In the genomic region with DNA sequence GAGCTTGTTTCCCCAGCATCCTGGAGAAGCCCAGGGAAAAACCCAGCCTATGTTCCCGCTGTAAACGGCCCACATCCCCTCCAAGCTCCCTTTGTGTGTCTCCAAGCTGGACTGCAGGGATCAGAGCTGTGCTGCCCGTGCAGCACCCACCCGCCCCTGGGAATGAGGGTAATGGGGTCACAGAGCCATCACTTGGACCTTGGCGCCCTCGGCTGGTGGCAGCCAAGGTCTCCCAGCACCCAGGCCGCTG, we compare ENCODE assay signal across 11 cellular contexts. TPM values are rescaled to one million over a fixed set of nuclear protein-coding genes. Genes with fewer than 3 reads are reported as not detected.
DNase-seq lines count a peak whose midpoint lies in the region; ATAC-seq lines count a peak whose summit lies in the region.
"Had no signal": no experiment of that assay in that cellular context is flagged by ENCODE, and none has a peak within 500 bp of the region (broad histone marks: within the 10 kb centered on the region; RNA-seq: fewer than 3 reads in every experiment).

No MANE protein-coding gene starts in this region.

- H3K36me3 ChIP-seq in mucosa of rectum (ENCODE audit: control insufficient read depth in 2 of 2, insufficient read depth in 2 of 2, low read length in 2 of 2): no peaks in the 10 kb centered on the region

- ATAC-seq in right cardiac atrium: no peak
- no peak for ATAC-seq in Right ventricle myocardium superior (ENCODE audit: poor library complexity)
- ATAC-seq: SK-N-SH treated with all-trans-retinoic acid at 6 μM for 48 hours had no signal

- H3K27me3 Mint-ChIP-seq in activated naive CD8-positive, alpha-beta T cell: no peaks in the 10 kb centered on the region

- WGBS in right cardiac atrium: 68% methylated on average over 7 of the region's 7 CpGs

- in situ Hi-C loops in G401 (cut with HindIII; ENCODE audit: low sequenced_read_pairs): no loop called here

- no peaks in the 10 kb centered on the region for H3K9me3 Mint-ChIP-seq in activated naive CD8-positive, alpha-beta T cell (ENCODE audit: low read depth)

- H3K4me3 Mint-ChIP-seq in activated naive CD8-positive, alpha-beta T cell: peak overlapping the region; percentile 96

- H3K36me3 Mint-ChIP-seq in activated naive CD8-positive, alpha-beta T cell: no peaks in the 10 kb centered on the region

- H3K27me3 ChIP-seq in right cardiac atrium (ENCODE audit: control insufficient read depth, insufficient read depth): no peaks in the 10 kb centered on the region
- H3K27me3 ChIP-seq in mucosa of rectum (ENCODE audit: control insufficient read depth in 2 of 2, insufficient read depth in 2 of 2, low read length in 2 of 2): peaks cover 0 to 1% of the 10 kb centered on the region in 2 donors

- peak overlapping the region; percentile 98 for H3K27ac Mint-ChIP-seq in activated naive CD8-positive, alpha-beta T cell

- intact Hi-C loops in right cardiac atrium (cut with DNase I): loop anchor here in 1 of 4 donors (10.0 kb wide), 1 partner anchor 205 kb away; no protein-coding TSS in a partner anchor
- intact Hi-C loops in Right ventricle myocardium superior (cut with DNase I): no loop called here

- H3K4me3 ChIP-seq in right cardiac atrium (ENCODE audit: low read length): no peak overlapping the region
- H3K4me3 ChIP-seq in mucosa of rectum (ENCODE audit: low read length in 2 of 2): peak overlapping the region in 1 of 2 donors; percentile 62

- DNase-seq in right cardiac atrium (peak in 1 of 3 donors; percentile 60), Right ventricle myocardium superior (no peak), NCI-H69 (lab: John Stamatoyannopoulos, UW) (no peak), G401 (ENCODE audit: low spot score) (no peak), NCI-H2227 treated with DMSO at 0.1 percent for 48 hours (lab: John Stamatoyannopoulos, UW) (no peak), glomerular visceral epithelial cell (ENCODE audit: extremely low spot score) (no peak)
- DNase-seq: NCI-H1436 had no signal

- H3K4me1 ChIP-seq in right cardiac atrium (ENCODE audit: control insufficient read depth, insufficient read depth, low read length) (peaks cover 4% of the 10 kb centered on the region), mucosa of rectum (ENCODE audit: control insufficient read depth in 2 of 2, insufficient read depth in 2 of 2, low read length in 2 of 2) (peaks cover 20 to 28% of the 10 kb centered on the region in 2 donors)

- H3K9me3 ChIP-seq in right cardiac atrium (ENCODE audit: control insufficient read depth, low read length): no peaks in the 10 kb centered on the region
- no peaks in the 10 kb centered on the region for H3K9me3 ChIP-seq in mucosa of rectum (ENCODE audit: control insufficient read depth in 2 of 2, low read length in 2 of 2)

- H3K27ac ChIP-seq in right cardiac atrium (ENCODE audit: low read length): peak overlapping the region; percentile 89
- peak overlapping the region; percentile 64 to 86 for H3K27ac ChIP-seq in mucosa of rectum (ENCODE audit: low read depth in 2 of 2, low read length in 2 of 2)

- H3K9ac ChIP-seq in mucosa of rectum (ENCODE audit: low read depth in 1 of 2, low read length in 2 of 2): no peak overlapping the region

- H3K4me1 Mint-ChIP-seq in activated naive CD8-positive, alpha-beta T cell (ENCODE audit: low read depth): peaks cover 40% of the 10 kb centered on the region

RNA-seq across cellular contexts. Expression of a gene that starts 0.7 kb away (rescaled TPM):
- total RNA-seq in right cardiac atrium (1 to 10 TPM; 5.0 to 7.8 (median 7.1) TPM), Right ventricle myocardium superior (4.6 TPM)
- polyA plus RNA-seq in right cardiac atrium: 3.6 TPM
- 1.3 and 5.1 TPM in 2 replicates for total RNA-seq in G401 (2014; rRNA removed; shearing (Covaris generic))

RNA-seq across cellular contexts. Expression of a gene that starts 27.0 kb away (rescaled TPM):
- total RNA-seq in right cardiac atrium: not detected
- polyA plus RNA-seq in right cardiac atrium: not detected
- not detected for total RNA-seq in Right ventricle myocardium superior
- total RNA-seq in G401 (2014; rRNA removed; shearing (Covaris generic)): not detected in 2 replicates
- total RNA-seq: mononuclear cell had no signal

RNA-seq across cellular contexts. Expression of a gene that starts 46.4 kb away (rescaled TPM):
- total RNA-seq in right cardiac atrium (1 to 10 TPM; 2.2 to 4.2 (median 3.3) TPM), Right ventricle myocardium superior (not detected)
- polyA plus RNA-seq in right cardiac atrium: 1.5 TPM
- 0.31 and 0.75 TPM in 2 replicates for total RNA-seq in G401 (2014; rRNA removed; shearing (Covaris generic))
